23 cellular contexts compared by ENCODE assay signal in genomic region chr9:759983-760715, GRCh38.
DNase-seq lines count a peak whose midpoint lies in the region; ATAC-seq and TF ChIP-seq lines count a peak whose summit lies in the region.
"Had no signal": no experiment of that assay in that cellular context is flagged by ENCODE, and none has a peak within 500 bp of the region (broad histone marks: within the 10 kb centered on the region; RNA-seq: fewer than 3 reads in every experiment).

No MANE protein-coding gene starts in this region.

- H3K9me3 ChIP-seq in sigmoid colon (no peaks in the 10 kb centered on the region), vagina (no peaks in the 10 kb centered on the region), PC-3 (ENCODE audit: low read length) (no peaks in the 10 kb centered on the region)
- H3K9me3 ChIP-seq: BE2C, Peyer's patch had no signal

- no peak for TF ChIP-seq CTCF in WTC11 (IDR thresholded peaks at IDR 0.05)
- TF ChIP-seq CTCF in epithelial cell of esophagus (IDR thresholded peaks at IDR 0.05; ENCODE audit: insufficient read depth, low read depth, low read length, missing control alignments) = no peak
- TF ChIP-seq CTCF in sigmoid colon (IDR thresholded peaks at IDR 0.05) = no peak
- TF ChIP-seq CTCF in vagina (IDR thresholded peaks at IDR 0.05) = no peak
- no peak for TF ChIP-seq CTCF in PC-3 (conservative IDR thresholded peaks at IDR 0.05; ENCODE audit: low read depth, low read length)
- TF ChIP-seq CTCF in GM13977 (IDR thresholded peaks at IDR 0.05; ENCODE audit: extremely low read depth, insufficient read depth, missing control alignments) = no peak

- H3K9me3 Mint-ChIP-seq in WTC11 = peaks cover 3% of the 10 kb centered on the region; the same call in 1 of the 2 replicates
- H3K9me3 Mint-ChIP-seq: CD4-positive, CD25-positive, alpha-beta regulatory T cell had no signal

- no peaks in the 10 kb centered on the region for H3F3A ChIP-seq in PC-3 (ENCODE audit: low read length, unreplicated experiment)

- no peaks in the 10 kb centered on the region for H3K36me3 ChIP-seq in sigmoid colon
- no peaks in the 10 kb centered on the region for H3K36me3 ChIP-seq in vagina
- no peaks in the 10 kb centered on the region for H3K36me3 ChIP-seq in PC-3 (ENCODE audit: low read depth, low read length)
- H3K36me3 ChIP-seq: BE2C, Peyer's patch had no signal

- H3K9ac ChIP-seq in PC-3 (ENCODE audit: low read length) = no peak overlapping the region
- H3K9ac ChIP-seq: KMS-11 had no signal

- DNase-seq in WTC11 (ENCODE audit: low spot score) = no peak
- DNase-seq in epithelial cell of esophagus (ENCODE audit: low read depth) = peak; percentile 29
- peak; percentile 52 for DNase-seq in sigmoid colon
- DNase-seq in vagina (ENCODE audit: extremely low spot score in 2 of 2) = no peak
- DNase-seq in PC-3 = no peak
- DNase-seq in GM03348 (ENCODE audit: low spot score) = no peak
- no peak for DNase-seq in GM13977 (ENCODE audit: low spot score)
- DNase-seq: ACHN; BE2C; CD4-positive, CD25-positive, alpha-beta regulatory T cell; GOT3; HCEC 1CT; IMR-90; NCI-H1048; NCI-H1417 treated with DMSO at 0.1 percent for 48 hours; NCI-H1694 treated with DMSO at 0.1 percent for 48 hours; NCI-H2081; NCI-H226; NCI-H510A; NCI-H69; Peyer's patch; SHP77 treated with DMSO at 0.1 percent for 48 hours had no signal

- no peak for TF ChIP-seq POLR2A in sigmoid colon (IDR thresholded peaks at IDR 0.05)
- TF ChIP-seq POLR2A in vagina (IDR thresholded peaks at IDR 0.05) = no peak

- no peaks in the 10 kb centered on the region for H3K79me2 ChIP-seq in PC-3 (ENCODE audit: low read length)

- ATAC-seq in WTC11 (no peak), PC-3 (no peak)

- 90 to 92% methylated on average over 10 of the region's 10 CpGs for WGBS in sigmoid colon, 2 donors

- no TSS peak for BruUV-seq in PC-3 (replicated peaks; lab: Mats Ljungman, UMichigan)

- intact Hi-C loops in sigmoid colon (cut with DNase I) (loop anchor here (5.0 to 10.0 kb wide), 3 partner anchors 47 to 373 kb away; no protein-coding TSS in a partner anchor), vagina (cut with DNase I) (loop anchor here (5.0 to 10.0 kb wide), 2 partner anchors 148 to 375 kb away; no protein-coding TSS in a partner anchor), PC-3 (cut with micrococcal nuclease) (loop anchor here (5.0 kb wide), 1 partner anchor 228 kb away; no protein-coding TSS in a partner anchor)

- POLR2A ChIA-PET in WTC11 (lab: Charles Lee) (no interaction called here), PC-3 (lab: Charles Lee; ENCODE audit: unreplicated experiment) (no interaction called here)

- in situ Hi-C loops in GM13977 (cut with MboI; ENCODE audit: low pct_unique_long_range_greater_than_20kb, low sequenced_read_pairs, unreplicated experiment) = loop anchor here (10.0 kb wide), 2 partner anchors 65 to 145 kb away; no protein-coding TSS in a partner anchor

- 0 out of 2 replicates have a peak, but pooled peaks cover under 1% of the 10 kb centered on the region for H3K27me3 Mint-ChIP-seq in WTC11 (ENCODE audit: low read depth)

- no peaks in the 10 kb centered on the region for H4K20me1 ChIP-seq in PC-3 (ENCODE audit: low read length)

- CTCF ChIA-PET in WTC11 (lab: Charles Lee) = no interaction called here
- CTCF ChIA-PET in PC-3 (lab: Charles Lee) = interaction anchor here (0.6 kb wide), 1 partner anchor 147 kb away, joined by 3 read pairs; no protein-coding TSS in a partner anchor

- no peak for TF ChIP-seq EP300 in sigmoid colon (IDR thresholded peaks at IDR 0.05)

- peaks cover 20% of the 10 kb centered on the region for H3K4me1 Mint-ChIP-seq in WTC11

- no peak overlapping the region for H3K4me2 ChIP-seq in PC-3 (ENCODE audit: low read length)
- H3K4me2 ChIP-seq: KMS-11 had no signal

- H3K27me3 ChIP-seq in sigmoid colon (no peaks in the 10 kb centered on the region), vagina (no peaks in the 10 kb centered on the region), PC-3 (ENCODE audit: low read length) (no peaks in the 10 kb centered on the region)
- H3K27me3 ChIP-seq: BE2C, Peyer's patch had no signal

- H3K4me3 Mint-ChIP-seq in WTC11 = no peak overlapping the region
- H3K4me3 Mint-ChIP-seq: CD4-positive, CD25-positive, alpha-beta regulatory T cell had no signal

- H3K36me3 Mint-ChIP-seq in WTC11 = no peaks in the 10 kb centered on the region
- H3K36me3 Mint-ChIP-seq: CD4-positive, CD25-positive, alpha-beta regulatory T cell had no signal

- H3K4me1 ChIP-seq in sigmoid colon (no peaks in the 10 kb centered on the region), vagina (peaks cover 29% of the 10 kb centered on the region), PC-3 (ENCODE audit: insufficient read depth, low read length) (peaks cover 17% of the 10 kb centered on the region)
- H3K4me1 ChIP-seq: BE2C, Peyer's patch had no signal

- H3K4me3 ChIP-seq in epithelial cell of esophagus (ENCODE audit: low read length) (no peak overlapping the region), sigmoid colon (no peak overlapping the region), vagina (no peak overlapping the region), PC-3 (ENCODE audit: low read length) (no peak overlapping the region)
- H3K4me3 ChIP-seq: Peyer's patch had no signal

- H3K9me2 ChIP-seq in PC-3 (replicated peaks; ENCODE audit: low read length) = no peaks in the 10 kb centered on the region

- H3K27ac ChIP-seq in sigmoid colon (no peak overlapping the region), vagina (peak overlapping the region; percentile 64), PC-3 (ENCODE audit: low read length) (no peak overlapping the region)
- H3K27ac ChIP-seq: KMS-11, Peyer's patch had no signal

- peak overlapping the region; percentile 9; the same call in 1 of the 2 replicates for H3K27ac Mint-ChIP-seq in WTC11

- no peak overlapping the region for H2AFZ ChIP-seq in PC-3 (ENCODE audit: low read length)

TF ChIP-seq in WTC11, 78 proteins besides CTCF, POLR2A, EP300 and RAD21:
- TF ChIP-seq, protein P1, sequence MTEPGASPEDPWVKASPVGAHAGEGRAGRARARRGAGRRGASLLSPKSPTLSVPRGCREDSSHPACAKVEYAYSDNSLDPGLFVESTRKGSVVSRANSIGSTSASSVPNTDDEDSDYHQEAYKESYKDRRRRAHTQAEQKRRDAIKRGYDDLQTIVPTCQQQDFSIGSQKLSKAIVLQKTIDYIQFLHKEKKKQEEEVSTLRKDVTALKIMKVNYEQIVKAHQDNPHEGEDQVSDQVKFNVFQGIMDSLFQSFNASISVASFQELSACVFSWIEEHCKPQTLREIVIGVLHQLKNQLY (CRISPR knock-in tag; IDR thresholded peaks at IDR 0.05) = no peak
- TF ChIP-seq, protein P2, sequence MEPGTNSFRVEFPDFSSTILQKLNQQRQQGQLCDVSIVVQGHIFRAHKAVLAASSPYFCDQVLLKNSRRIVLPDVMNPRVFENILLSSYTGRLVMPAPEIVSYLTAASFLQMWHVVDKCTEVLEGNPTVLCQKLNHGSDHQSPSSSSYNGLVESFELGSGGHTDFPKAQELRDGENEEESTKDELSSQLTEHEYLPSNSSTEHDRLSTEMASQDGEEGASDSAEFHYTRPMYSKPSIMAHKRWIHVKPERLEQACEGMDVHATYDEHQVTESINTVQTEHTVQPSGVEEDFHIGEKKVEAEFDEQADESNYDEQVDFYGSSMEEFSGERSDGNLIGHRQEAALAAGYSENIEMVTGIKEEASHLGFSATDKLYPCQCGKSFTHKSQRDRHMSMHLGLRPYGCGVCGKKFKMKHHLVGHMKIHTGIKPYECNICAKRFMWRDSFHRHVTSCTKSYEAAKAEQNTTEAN (CRISPR knock-in tag; IDR thresholded peaks at IDR 0.05) = no peak
- TF ChIP-seq ELF4 (CRISPR knock-in tag; IDR thresholded peaks at IDR 0.05; ENCODE audit: low read depth) (no peak), ZNF671 (CRISPR knock-in tag; IDR thresholded peaks at IDR 0.05) (no peak)

Comparison
In these comparisons a context has a peak if more than half of its experiments do, and no peak if none do; other contexts are left out.
1. DNase-seq: peak in epithelial cell of esophagus (single experiment) and sigmoid colon (single experiment); none in WTC11 (single experiment), vagina (0 of 2), PC-3 (single experiment), GM03348 (single experiment) and GM13977 (single experiment).